16 cellular contexts compared by ENCODE assay signal in the genomic region with DNA sequence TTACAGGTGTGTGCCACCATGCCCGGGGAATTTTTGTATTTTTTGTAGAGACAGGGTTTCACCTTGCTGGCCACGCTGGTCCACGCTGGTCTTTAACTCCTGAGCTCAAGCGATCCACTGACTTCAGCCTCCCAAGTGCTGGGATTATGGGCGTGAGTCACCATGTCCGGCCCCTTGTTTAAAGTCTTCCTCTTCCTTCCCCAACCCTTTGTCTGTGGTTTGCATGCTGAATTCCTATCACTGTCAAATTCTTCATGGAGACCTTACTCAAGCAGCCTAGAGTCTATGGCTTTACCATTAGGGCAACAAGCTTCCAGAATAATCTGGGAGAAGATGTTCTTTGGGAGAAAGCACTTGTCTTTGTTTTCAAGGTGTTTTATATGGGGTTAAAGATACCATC. TPM values are rescaled to one million over a fixed set of nuclear protein-coding genes. Genes with fewer than 3 reads are reported as not detected.
DNase-seq lines count a peak whose midpoint lies in the region; ATAC-seq and TF ChIP-seq lines count a peak whose summit lies in the region.
"Had no signal": no experiment of that assay in that cellular context is flagged by ENCODE, and none has a peak within 500 bp of the region (broad histone marks: within the 10 kb centered on the region; RNA-seq: fewer than 3 reads in every experiment).

No MANE protein-coding gene starts in this region.

- peak; percentile 61 for DNase-seq in H4 (ENCODE audit: low spot score)
- peak; percentile 84 for DNase-seq in RPMI7951 (ENCODE audit: low read depth)
- peak; percentile 28 for DNase-seq in endothelial cell (ENCODE audit: low spot score)
- peak; percentile 85 for DNase-seq in renal cortical epithelial cell (ENCODE audit: low read depth)
- no peak for DNase-seq in hippocampal formation (lab: John Stamatoyannopoulos, UW)
- no peak for DNase-seq in putamen (ENCODE audit: low spot score)
- no peak for DNase-seq in AML-193 (lab: John Stamatoyannopoulos, UW)
- DNase-seq: activated B cell treated with CpG ODN at 0.5 μM for 24 hours; activated CD8-positive, alpha-beta memory T cell treated with anti-CD3 and anti-CD28 coated beads, Interleukin-2, amount 50 U/mL, for 4 hours; activated naive CD4-positive, alpha-beta T cell treated with anti-CD3 and anti-CD28 coated beads, Interleukin-2, amount 10 ng/mL, durations not matched to agents 7 days and 5 days; C1 segment of cervical spinal cord; DMS79 treated with DMSO at 0.1 percent for 48 hours; left lung; NCI-H1092 had no signal

- TF ChIP-seq CTCF in endothelial cell (IDR thresholded peaks at IDR 0.05; ENCODE audit: unreplicated experiment), result no peak

- no peak overlapping the region for H3K4me3 Mint-ChIP-seq in endothelial cell (ENCODE audit: unreplicated experiment)
- H3K4me3 Mint-ChIP-seq: activated B cell treated with CpG ODN at 0.5 μM for 24 hours; activated naive CD4-positive, alpha-beta T cell treated with anti-CD3 and anti-CD28 coated beads, Interleukin-2, amount 10 ng/mL, durations not matched to agents 7 days and 5 days; central memory CD8-positive, alpha-beta T cell had no signal

- H3K4me1 Mint-ChIP-seq in endothelial cell (ENCODE audit: unreplicated experiment), result peaks cover 61% of the 10 kb centered on the region
- H3K4me1 Mint-ChIP-seq: activated B cell treated with CpG ODN at 0.5 μM for 24 hours; activated naive CD4-positive, alpha-beta T cell treated with anti-CD3 and anti-CD28 coated beads, Interleukin-2, amount 10 ng/mL, durations not matched to agents 7 days and 5 days; central memory CD8-positive, alpha-beta T cell had no signal

- peaks cover 21% of the 10 kb centered on the region for H3K36me3 Mint-ChIP-seq in endothelial cell (ENCODE audit: low read depth, unreplicated experiment)
- H3K36me3 Mint-ChIP-seq: activated naive CD4-positive, alpha-beta T cell treated with anti-CD3 and anti-CD28 coated beads, Interleukin-2, amount 10 ng/mL, durations not matched to agents 7 days and 5 days had no signal

- ATAC-seq in HG02870 (IDR thresholded peaks at IDR 0.05; ENCODE audit: unreplicated experiment), result no peak
- ATAC-seq: left lung had no signal

- peak overlapping the region; percentile 97 for H3K27ac Mint-ChIP-seq in endothelial cell (ENCODE audit: unreplicated experiment)
- H3K27ac Mint-ChIP-seq: activated B cell treated with CpG ODN at 0.5 μM for 24 hours; activated naive CD4-positive, alpha-beta T cell treated with anti-CD3 and anti-CD28 coated beads, Interleukin-2, amount 10 ng/mL, durations not matched to agents 7 days and 5 days had no signal

- peaks cover 9% of the 10 kb centered on the region for H3K27me3 Mint-ChIP-seq in endothelial cell (ENCODE audit: unreplicated experiment)
- H3K27me3 Mint-ChIP-seq: activated B cell treated with CpG ODN at 0.5 μM for 24 hours; activated naive CD4-positive, alpha-beta T cell treated with anti-CD3 and anti-CD28 coated beads, Interleukin-2, amount 10 ng/mL, durations not matched to agents 7 days and 5 days; central memory CD8-positive, alpha-beta T cell had no signal

- no peaks in the 10 kb centered on the region for H3K9me3 Mint-ChIP-seq in endothelial cell (ENCODE audit: unreplicated experiment)
- H3K9me3 Mint-ChIP-seq: central memory CD8-positive, alpha-beta T cell had no signal

RNA-seq across cellular contexts. Expression of gene B3GALT5, which starts 34.7 kb away (rescaled TPM):
- total RNA-seq in H4 (2014; rRNA removed; shearing (Covaris generic)), result 0.33 TPM in 2 replicates
- total RNA-seq in RPMI7951 (2014; rRNA removed; shearing (Covaris generic)), result 0.39 and 0.72 TPM in 2 replicates
- total RNA-seq in endothelial cell (ENCODE audit: unreplicated experiment) (7.3 TPM), renal cortical epithelial cell (2.3 and 8.7 TPM in 2 replicates)
- total RNA-seq: activated B cell treated with CpG ODN at 0.5 μM for 24 hours had no signal

Comparison
In these comparisons a context has a peak if more than half of its experiments do, and no peak if none do; other contexts are left out.
1. DNase-seq: peak in H4 (single experiment), RPMI7951 (single experiment), endothelial cell (single experiment) and renal cortical epithelial cell (single experiment); none in hippocampal formation (0 of 2), putamen (single experiment) and AML-193 (0 of 2).